8 cellular contexts compared by ENCODE assay signal in the genomic region with DNA sequence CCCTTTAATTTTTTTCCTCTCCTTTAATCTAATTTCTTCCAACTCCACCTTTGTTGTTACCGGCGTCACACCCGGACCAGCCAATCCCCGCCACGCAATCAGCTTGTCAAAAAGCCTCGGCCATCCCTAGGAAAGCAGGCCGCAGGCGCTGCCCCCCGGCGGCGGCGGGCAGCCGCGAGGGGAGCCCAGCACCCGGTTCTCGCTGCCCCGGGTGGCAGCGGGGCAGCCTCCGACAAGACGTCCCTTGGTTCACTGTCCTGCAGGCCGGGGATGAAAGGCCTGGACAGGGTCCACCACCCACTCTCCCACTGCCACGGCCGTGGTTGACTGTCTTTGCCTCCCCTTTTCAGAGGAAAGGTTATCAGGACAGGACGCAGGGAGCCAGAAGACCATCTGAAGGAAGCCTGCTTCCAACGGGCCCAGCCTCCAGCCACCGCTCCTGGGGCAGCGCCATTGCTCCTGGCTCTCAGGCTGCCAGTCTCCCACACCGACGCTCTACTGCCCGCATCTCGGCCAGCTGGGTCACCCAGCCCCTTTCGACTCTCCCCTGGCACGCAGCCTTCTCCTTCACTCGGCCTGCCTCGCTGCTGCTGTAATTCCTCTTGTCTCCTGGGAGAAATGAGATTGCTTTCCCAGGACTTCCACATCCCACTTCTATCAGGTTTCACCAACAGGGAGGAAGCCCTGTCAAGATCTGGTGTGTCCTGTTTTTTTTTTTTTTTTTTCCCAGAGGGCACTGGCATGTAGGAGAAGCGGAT. TPM values are rescaled to one million over a fixed set of nuclear protein-coding genes. Genes with fewer than 3 reads are reported as not detected.
DNase-seq lines count a peak whose midpoint lies in the region; ATAC-seq and TF ChIP-seq lines count a peak whose summit lies in the region.

No MANE protein-coding gene starts in this region.

- peaks cover 2% of the 10 kb centered on the region for H3K36me3 ChIP-seq in skeletal muscle satellite cell (ENCODE audit: insufficient read depth, low read length)

- no peaks in the 10 kb centered on the region for H3K27me3 ChIP-seq in skeletal muscle satellite cell (ENCODE audit: control insufficient read depth, insufficient read depth, low read length)

- H3K27me3 Mint-ChIP-seq in T-helper 2 cell treated with Interferon-gamma antibody and Interleukin-4, amounts not matched to agents 5 μg/mL and 100 μg/mL, for 36 hours (ENCODE audit: low read depth): no peaks in the 10 kb centered on the region
- H3K27me3 Mint-ChIP-seq in chondrocyte (ENCODE audit: low read depth): no peaks in the 10 kb centered on the region

- H3K9me3 ChIP-seq in skeletal muscle satellite cell (replicated peaks; ENCODE audit: low read length): no peaks in the 10 kb centered on the region

- no peaks in the 10 kb centered on the region for H3K9me3 Mint-ChIP-seq in T-helper 2 cell treated with Interferon-gamma antibody and Interleukin-4, amounts not matched to agents 5 μg/mL and 100 μg/mL, for 36 hours
- no peaks in the 10 kb centered on the region for H3K9me3 Mint-ChIP-seq in chondrocyte (ENCODE audit: low read depth)

- peak overlapping the region; percentile 92 for H3K4me3 Mint-ChIP-seq in T-helper 2 cell treated with Interferon-gamma antibody and Interleukin-4, amounts not matched to agents 5 μg/mL and 100 μg/mL, for 36 hours
- H3K4me3 Mint-ChIP-seq in chondrocyte (ENCODE audit: unreplicated experiment): peak overlapping the region; percentile 90

- peak overlapping the region; percentile 93 for H3K27ac Mint-ChIP-seq in T-helper 2 cell treated with Interferon-gamma antibody and Interleukin-4, amounts not matched to agents 5 μg/mL and 100 μg/mL, for 36 hours
- H3K27ac Mint-ChIP-seq in chondrocyte (ENCODE audit: unreplicated experiment): peak overlapping the region; percentile 98

- H3K4me2 ChIP-seq in skeletal muscle satellite cell (ENCODE audit: low read length): peak overlapping the region; percentile 98

- peak; percentile 43 for TF ChIP-seq CTCF in chondrocyte (IDR thresholded peaks at IDR 0.05)

- DNase-seq in NCI-H1417 (lab: John Stamatoyannopoulos, UW) (peak; percentile 67 to 86 (median 81)), NCI-H1417 treated with DMSO at 0.1 percent for 48 hours (lab: John Stamatoyannopoulos, UW) (no peak), NCI-H1694 (lab: John Stamatoyannopoulos, UW) (peak; percentile 80), chondrocyte (ENCODE audit: low spot score) (no peak), islet precursor cell (peak; percentile 88)
- DNase-seq in T-helper 2 cell treated with Interferon-gamma antibody and Interleukin-4, amounts not matched to agents 5 μg/mL and 100 μg/mL, for 36 hours (ENCODE audit: low spot score): peak; percentile 53

- peaks cover 31% of the 10 kb centered on the region for H3K4me1 ChIP-seq in skeletal muscle satellite cell (ENCODE audit: control insufficient read depth, insufficient read depth, low read length)

- H3K9ac ChIP-seq in skeletal muscle satellite cell (ENCODE audit: low read depth, low read length): peak overlapping the region; percentile 95

- H3K4me3 ChIP-seq in skeletal muscle satellite cell (ENCODE audit: low read length): peak overlapping the region; percentile 95

- no peak for ATAC-seq in HG03439 (IDR thresholded peaks at IDR 0.05; ENCODE audit: unreplicated experiment)

- peaks cover 16% of the 10 kb centered on the region for H3K4me1 Mint-ChIP-seq in T-helper 2 cell treated with Interferon-gamma antibody and Interleukin-4, amounts not matched to agents 5 μg/mL and 100 μg/mL, for 36 hours (ENCODE audit: low read depth)
- H3K4me1 Mint-ChIP-seq in chondrocyte (ENCODE audit: low read depth): peaks cover 33% of the 10 kb centered on the region

- H3K36me3 Mint-ChIP-seq in T-helper 2 cell treated with Interferon-gamma antibody and Interleukin-4, amounts not matched to agents 5 μg/mL and 100 μg/mL, for 36 hours (ENCODE audit: low read depth): peaks cover 15% of the 10 kb centered on the region
- no peaks in the 10 kb centered on the region for H3K36me3 Mint-ChIP-seq in chondrocyte (ENCODE audit: low read depth)

RNA-seq across cellular contexts. Expression of gene UBTF, which starts 2.8 kb away (rescaled TPM):
- 62.1 to 108 TPM (median 62.9 TPM) in 3 replicates for total RNA-seq in chondrocyte
- 44.3 and 44.4 TPM in 2 replicates for total RNA-seq in skeletal muscle satellite cell (2012; rRNA removed)

RNA-seq across cellular contexts. Expression of gene ATXN7L3, which starts 22.6 kb away (rescaled TPM):
- 79.7 to 100 TPM (median 93.4 TPM) in 3 replicates for total RNA-seq in chondrocyte
- 22.1 and 26.2 TPM in 2 replicates for total RNA-seq in skeletal muscle satellite cell (2012; rRNA removed)

RNA-seq across cellular contexts. Expression of gene TMUB2, which starts 35.5 kb away (rescaled TPM):
- 34.8 to 37.3 TPM (median 35.9 TPM) in 3 replicates for total RNA-seq in chondrocyte
- 13.4 and 15.1 TPM in 2 replicates for total RNA-seq in skeletal muscle satellite cell (2012; rRNA removed)

RNA-seq across cellular contexts. Expression of gene SLC4A1, which starts 45.6 kb away (rescaled TPM):
- total RNA-seq in chondrocyte: not detected in 3 replicates
- not detected in 2 replicates for total RNA-seq in skeletal muscle satellite cell (2012; rRNA removed)

RNA-seq across cellular contexts. Expression of gene ASB16, which starts 51.8 kb away (rescaled TPM):
- total RNA-seq in chondrocyte: not detected in 3 replicates
- under 0.01 TPM in 1 of 2 replicates, not detected in the other for total RNA-seq in skeletal muscle satellite cell (2012; rRNA removed)

Comparison
In these comparisons a context has a peak if more than half of its experiments do, and no peak if none do; other contexts are left out.
1. DNase-seq: peak in NCI-H1417 (3 of 3), NCI-H1694 (single experiment), T-helper 2 cell treated with Interferon-gamma antibody and Interleukin-4, amounts not matched to agents 5 μg/mL and 100 μg/mL, for 36 hours (single experiment) and islet precursor cell (single experiment); none in NCI-H1417 treated with DMSO at 0.1 percent for 48 hours (single experiment) and chondrocyte (single experiment).